ENCODE assay signal across 14 cellular contexts in genomic region chr14:70754989-70755388, GRCh38. TPM values are rescaled to one million over a fixed set of nuclear protein-coding genes. Genes with fewer than 3 reads are reported as not detected.
A peak's percentile ranks its signal among the peaks of the same experiment; 100 is the strongest.
DNase-seq lines count a peak whose midpoint lies in the region; ATAC-seq and TF ChIP-seq lines count a peak whose summit lies in the region.
"Had no signal": no experiment of that assay in that cellular context is flagged by ENCODE, and none has a peak within 500 bp of the region (broad histone marks: within the 10 kb centered on the region; RNA-seq: fewer than 3 reads in every experiment).

No MANE protein-coding gene starts in this region.

- H3K36me3 ChIP-seq in Caco-2 (ENCODE audit: control insufficient read depth, insufficient read depth, low read length) (no peaks in the 10 kb centered on the region), MG63 (no peaks in the 10 kb centered on the region), breast epithelium (no peaks in the 10 kb centered on the region), lower lobe of right lung (no peaks in the 10 kb centered on the region), osteoblast (ENCODE audit: insufficient read depth, low read length) (no peaks in the 10 kb centered on the region)
- H3K36me3 ChIP-seq: BLaER1 treated with 17β-estradiol and CSF1 and Interleukin-3, amounts not matched to agents 10 nM and 100 nM had no signal

- H3K4me1 Mint-ChIP-seq in Caco-2 (ENCODE audit: low read depth, unreplicated experiment) = peaks cover 26% of the 10 kb centered on the region

- H3K4me3 ChIP-seq in Caco-2 (ENCODE audit: low read depth, low read length) (no peak overlapping the region), MG63 (no peak overlapping the region), breast epithelium (no peak overlapping the region), lower lobe of right lung (no peak overlapping the region), osteoblast (ENCODE audit: insufficient read depth, low read length) (no peak overlapping the region)
- H3K4me3 ChIP-seq: BLaER1 treated with 17β-estradiol and CSF1 and Interleukin-3, amounts not matched to agents 10 nM and 100 nM; GM12878; SK-N-MC; testis had no signal

- POLR2A ChIA-PET in Caco-2 (lab: Charles Lee) = no interaction called here

- H3K4me2 ChIP-seq in osteoblast (ENCODE audit: insufficient read depth, low read length) = no peak overlapping the region
- H3K4me2 ChIP-seq: BLaER1 treated with 17β-estradiol and CSF1 and Interleukin-3, amounts not matched to agents 10 nM and 100 nM had no signal

- no peaks in the 10 kb centered on the region for H3K9me3 Mint-ChIP-seq in Caco-2 (ENCODE audit: unreplicated experiment)
- H3K9me3 Mint-ChIP-seq: activated CD4-positive, alpha-beta memory T cell treated with anti-CD3 and anti-CD28 coated beads, Interleukin-2, amount 10 ng/mL, durations not matched to agents 7 days and 5 days had no signal

- TF ChIP-seq POLR2A in breast epithelium (IDR thresholded peaks at IDR 0.05) = no peak

- TF ChIP-seq CTCF in Caco-2 (IDR thresholded peaks at IDR 0.05; ENCODE audit: insufficient read depth in 1 of 2, low read depth in 1 of 2, low read length in 1 of 2, severe bottlenecking in 1 of 2, unreplicated experiment in 1 of 2) = no peak
- TF ChIP-seq CTCF in breast epithelium (IDR thresholded peaks at IDR 0.05) = no peak
- TF ChIP-seq CTCF in lower lobe of right lung (IDR thresholded peaks at IDR 0.05) = no peak
- no peak for TF ChIP-seq CTCF in osteoblast (IDR thresholded peaks at IDR 0.05; ENCODE audit: extremely low read depth, low read depth, low read length)

- no peaks in the 10 kb centered on the region for H3K27me3 Mint-ChIP-seq in Caco-2 (ENCODE audit: insufficient read depth, unreplicated experiment)
- H3K27me3 Mint-ChIP-seq: activated CD4-positive, alpha-beta memory T cell treated with anti-CD3 and anti-CD28 coated beads, Interleukin-2, amount 10 ng/mL, durations not matched to agents 7 days and 5 days had no signal

- no peaks in the 10 kb centered on the region for H3K79me2 ChIP-seq in osteoblast (ENCODE audit: insufficient read depth, low read length)

- no peaks in the 10 kb centered on the region for H4K20me1 ChIP-seq in osteoblast (ENCODE audit: insufficient read depth, low read length)
- H4K20me1 ChIP-seq: BLaER1 treated with 17β-estradiol and CSF1 and Interleukin-3, amounts not matched to agents 10 nM and 100 nM had no signal

- peaks cover 23% of the 10 kb centered on the region for H3K36me3 Mint-ChIP-seq in Caco-2 (ENCODE audit: insufficient read depth, unreplicated experiment)

- H3K4me1 ChIP-seq in Caco-2 (peaks cover 41% of the 10 kb centered on the region), breast epithelium (no peaks in the 10 kb centered on the region), lower lobe of right lung (peaks cover 24% of the 10 kb centered on the region), osteoblast (ENCODE audit: insufficient read depth, low read length) (no peaks in the 10 kb centered on the region)
- H3K4me1 ChIP-seq: BLaER1 treated with 17β-estradiol and CSF1 and Interleukin-3, amounts not matched to agents 10 nM and 100 nM; testis had no signal

- H3K9me3 ChIP-seq in Caco-2 (no peaks in the 10 kb centered on the region), MG63 (no peaks in the 10 kb centered on the region), breast epithelium (no peaks in the 10 kb centered on the region), lower lobe of right lung (no peaks in the 10 kb centered on the region), osteoblast (ENCODE audit: low read depth, low read length) (no peaks in the 10 kb centered on the region)
- H3K9me3 ChIP-seq: BLaER1 treated with 17β-estradiol and CSF1 and Interleukin-3, amounts not matched to agents 10 nM and 100 nM; testis had no signal

- H3K27ac ChIP-seq in breast epithelium (peak overlapping the region; percentile 56), lower lobe of right lung (peak overlapping the region; percentile 66), osteoblast (ENCODE audit: low read depth, low read length) (no peak overlapping the region)
- H3K27ac ChIP-seq: BLaER1 treated with 17β-estradiol and CSF1 and Interleukin-3, amounts not matched to agents 10 nM and 100 nM; SK-N-MC; testis had no signal

- intact Hi-C loops in Caco-2 (cut with micrococcal nuclease; ENCODE audit: unreplicated experiment) = no loop called here
- intact Hi-C loops in breast epithelium (cut with DNase I; ENCODE audit: low total_unique reads) = no loop called here
- intact Hi-C loops in lower lobe of right lung (cut with DNase I) = no loop called here

- no TSS peak for BruUV-seq in Caco-2 (replicated peaks; lab: Mats Ljungman, UMichigan)

- CTCF ChIA-PET in Caco-2 (lab: Charles Lee) = no interaction called here

- peak overlapping the region; percentile 42 for H3K4me3 Mint-ChIP-seq in Caco-2 (ENCODE audit: unreplicated experiment)
- H3K4me3 Mint-ChIP-seq: activated CD4-positive, alpha-beta memory T cell treated with anti-CD3 and anti-CD28 coated beads, Interleukin-2, amount 10 ng/mL, durations not matched to agents 7 days and 5 days had no signal

- H3K27ac Mint-ChIP-seq in Caco-2 (ENCODE audit: unreplicated experiment) = peak overlapping the region; percentile 85
- H3K27ac Mint-ChIP-seq: activated CD4-positive, alpha-beta memory T cell treated with anti-CD3 and anti-CD28 coated beads, Interleukin-2, amount 10 ng/mL, durations not matched to agents 7 days and 5 days had no signal

- ATAC-seq in lower lobe of right lung (peak; percentile 91 to 93), HG03039 (IDR thresholded peaks at IDR 0.05; ENCODE audit: unreplicated experiment) (no peak), HG03135 (IDR thresholded peaks at IDR 0.05; ENCODE audit: unreplicated experiment) (no peak)
- ATAC-seq: GM12878 had no signal

- DNase-seq in Caco-2 (peak; percentile 24 to 46), MG63 (peak; percentile 84), breast epithelium (ENCODE audit: low spot score in 2 of 2) (peak in 1 of 2 donors; percentile 85), lower lobe of right lung (peak; percentile 74), osteoblast (ENCODE audit: insufficient read length, low spot score, missing footprints) (no peak), NCI-H510A treated with DMSO at 0.1 percent for 48 hours (lab: John Stamatoyannopoulos, UW) (no peak)
- DNase-seq: activated CD4-positive, alpha-beta memory T cell treated with anti-CD3 and anti-CD28 coated beads, Interleukin-2, amount 10 ng/mL, durations not matched to agents 7 days and 5 days; IMR-90; testis had no signal

- no peak overlapping the region for H2AFZ ChIP-seq in osteoblast (ENCODE audit: low read length)

- H3K27me3 ChIP-seq in Caco-2 (replicated peaks; ENCODE audit: control insufficient read depth, insufficient read depth, low read length) (no peaks in the 10 kb centered on the region), MG63 (no peaks in the 10 kb centered on the region), breast epithelium (no peaks in the 10 kb centered on the region), lower lobe of right lung (ENCODE audit: low read depth) (no peaks in the 10 kb centered on the region), osteoblast (ENCODE audit: insufficient read depth, low read length) (peaks cover 3% of the 10 kb centered on the region)
- H3K27me3 ChIP-seq: BLaER1 treated with 17β-estradiol and CSF1 and Interleukin-3, amounts not matched to agents 10 nM and 100 nM; testis had no signal

RNA-seq across cellular contexts. Expression of gene MAP3K9, which starts 54.3 kb away (rescaled TPM):
- total RNA-seq in Caco-2 (2022) = 19.5 and 20.3 TPM in 2 replicates
- total RNA-seq in MG63 (2014; rRNA removed; shearing (Covaris generic); ENCODE audit: low replicate concordance) = 0.17 and 0.76 TPM in 2 replicates
- 1 to 10 TPM in 2 of 3 donors, under 1 TPM in 1; 0.16 to 6.3 (median 3.3) TPM for total RNA-seq in breast epithelium
- 9.4 TPM for total RNA-seq in lower lobe of right lung
- total RNA-seq in osteoblast = under 0.01 TPM in 2 replicates

Comparison
In these comparisons a context has a peak if more than half of its experiments do, and no peak if none do; other contexts are left out.
1. DNase-seq: peak in Caco-2 (2 of 2), MG63 (single experiment) and lower lobe of right lung (single experiment); none in osteoblast (single experiment) and NCI-H510A treated with DMSO at 0.1 percent for 48 hours (single experiment).
2. ATAC-seq: peak in lower lobe of right lung (2 of 2); none in HG03039 (single experiment) and HG03135 (single experiment).